In genomic region chr11:117817213-117818035, GRCh38 we compare ENCODE assay signal across 8 cellular contexts. TPM values are rescaled to one million over a fixed set of nuclear protein-coding genes. Genes with fewer than 3 reads are reported as not detected.
DNase-seq lines count a peak whose midpoint lies in the region; ATAC-seq, FAIRE-seq and TF ChIP-seq lines count a peak whose summit lies in the region.

No MANE protein-coding gene starts in this region.

- in situ Hi-C loops in HepG2 (cut with HindIII; ENCODE audit: extremely low pct_ligation_motif_present, low pct_unique_long_range_greater_than_20kb): no loop called here

- no peak overlapping the region for H3K27ac ChIP-seq in DOHH2 (ENCODE audit: low read depth, low read length)
- no peak overlapping the region for H3K27ac ChIP-seq in HepG2 (ENCODE audit: extremely low read length, insufficient read depth, low read length)

- no peaks in the 10 kb centered on the region for H3K9me3 Mint-ChIP-seq in dendritic cell treated with granulocyte-macrophage colony-stimulating factor and Interleukin-4, amounts not matched to agents 40 ng/mL and 50 ng/mL, for 4 days

- peak overlapping the region; percentile 58 for H3K4me3 Mint-ChIP-seq in dendritic cell treated with granulocyte-macrophage colony-stimulating factor and Interleukin-4, amounts not matched to agents 40 ng/mL and 50 ng/mL, for 4 days

- TF ChIP-seq CTCF in DOHH2 (IDR thresholded peaks at IDR 0.05; ENCODE audit: low read depth, low read length, poor library complexity, severe bottlenecking): peak; percentile 98
- TF ChIP-seq CTCF in HepG2 (CRISPR knock-in tag; IDR thresholded peaks at IDR 0.05): peak; percentile 92

- peak overlapping the region; percentile 97 for H3K27ac Mint-ChIP-seq in dendritic cell treated with granulocyte-macrophage colony-stimulating factor and Interleukin-4, amounts not matched to agents 40 ng/mL and 50 ng/mL, for 4 days

- WGBS in HepG2 (ENCODE audit: low lambda C conversion rate): 12% methylated on average over 10 of the region's 21 CpGs

- peak; percentile 34 for DNase-seq in NCI-H460 (ENCODE audit: extremely low read depth, low read depth)
- peak; percentile 94 for DNase-seq in activated CD4-positive, alpha-beta T cell treated with anti-CD3 and anti-CD28 coated beads for 48 hours
- peak; percentile 49 for DNase-seq in HepG2 (ENCODE audit: low spot score)
- peak; percentile 85 to 87 for DNase-seq in stimulated activated CD4-positive, alpha-beta T cell treated with anti-CD3 and anti-CD28 coated beads, Interleukin-4, amount 100 ng/mL, for 4 hours

- H3K4me3 ChIP-seq in DOHH2 (ENCODE audit: low read length) (no peak overlapping the region), HepG2 (replicated peaks in 1 of 3; ENCODE audit: insufficient read depth in 1 of 3, low read depth in 2 of 3, low read length in 3 of 3) (peak overlapping the region in 1 of 3 experiments; percentile 61; a peak in 1 of 6 replicates)

- TF ChIP-seq RAD21 in HepG2 (CRISPR knock-in tag; IDR thresholded peaks at IDR 0.05): peak; percentile 71

- H3K36me3 ChIP-seq in DOHH2 (ENCODE audit: control insufficient read depth, low read length) (no peaks in the 10 kb centered on the region), HepG2 (replicated peaks in 1 of 2; ENCODE audit: control insufficient read depth in 1 of 2, insufficient read depth in 2 of 2, low read length in 2 of 2) (no peaks in the 10 kb centered on the region)

- TF ChIP-seq POLR2A in HepG2 (IDR thresholded peaks at IDR 0.05; ENCODE audit: insufficient read depth in 1 of 2, low read depth in 2 of 2, low read length in 2 of 2): no peak

- peaks cover 37% of the 10 kb centered on the region for H3K4me1 ChIP-seq in DOHH2 (ENCODE audit: control insufficient read depth, low read length)
- peaks cover 72% of the 10 kb centered on the region for H3K4me1 ChIP-seq in HepG2 (ENCODE audit: insufficient read depth, low read length)

- H4K20me1 ChIP-seq in DOHH2 (ENCODE audit: control insufficient read depth, insufficient read depth, low read depth, low read length): no peaks in the 10 kb centered on the region
- H4K20me1 ChIP-seq in HepG2 (ENCODE audit: insufficient read depth, low read length): peaks cover 3% of the 10 kb centered on the region; the same call in 1 of the 2 replicates

- H3K36me3 Mint-ChIP-seq in dendritic cell treated with granulocyte-macrophage colony-stimulating factor and Interleukin-4, amounts not matched to agents 40 ng/mL and 50 ng/mL, for 4 days (ENCODE audit: low read depth): no peaks in the 10 kb centered on the region

- POLR2A ChIA-PET in HepG2 (lab: Yijun Ruan, JAX): interaction anchor here (0.9 to 1.9 kb wide), 2 partner anchors 10 to 11 kb away, joined by 3 to 5 read pairs; no protein-coding TSS in a partner anchor

- peaks cover 84% of the 10 kb centered on the region for H3K4me1 Mint-ChIP-seq in dendritic cell treated with granulocyte-macrophage colony-stimulating factor and Interleukin-4, amounts not matched to agents 40 ng/mL and 50 ng/mL, for 4 days (ENCODE audit: low read depth)

- TF ChIP-seq EP300 in HepG2 (IDR thresholded peaks at IDR 0.05; ENCODE audit: low read depth in 2 of 2, low read length in 2 of 2) (no peak), HepG2 (CRISPR knock-in tag; IDR thresholded peaks at IDR 0.05; ENCODE audit: borderline replicate concordance) (no peak)

- no peaks in the 10 kb centered on the region for H3K27me3 ChIP-seq in DOHH2 (ENCODE audit: control insufficient read depth, low read length)
- peaks cover 0 to 5% of the 10 kb centered on the region in 2 experiments; a peak in 1 of 5 replicates for H3K27me3 ChIP-seq in HepG2 (ENCODE audit: control insufficient read depth in 1 of 2, insufficient read depth in 2 of 2, low read length in 2 of 2)

- H2AFZ ChIP-seq in HepG2 (ENCODE audit: low read length): no peak overlapping the region

- H3K79me2 ChIP-seq in DOHH2 (ENCODE audit: control insufficient read depth, low read length): no peaks in the 10 kb centered on the region
- no peaks in the 10 kb centered on the region for H3K79me2 ChIP-seq in HepG2 (ENCODE audit: insufficient read depth, low read length)

- intact Hi-C loops in dendritic cell treated with granulocyte-macrophage colony-stimulating factor and Interleukin-4, amounts not matched to agents 40 ng/mL and 50 ng/mL, for 4 days (cut with micrococcal nuclease): loop anchor here (1.0 to 5.0 kb wide), 3 partner anchors 10 to 375 kb away; no protein-coding TSS in a partner anchor
- intact Hi-C loops in HepG2 (cut with micrococcal nuclease; ENCODE audit: unreplicated experiment): loop anchor here (1.0 kb wide), 1 partner anchor 374 kb away; no protein-coding TSS in a partner anchor

- no peak overlapping the region for H3K9ac ChIP-seq in HepG2 (ENCODE audit: insufficient read depth, low read depth, low read length)

- CTCF ChIA-PET in HepG2 (lab: Yijun Ruan, JAX; ENCODE audit: low intra/inter-chr PET ratio, low total read pairs): interaction anchor here (1.1 to 3.9 kb wide), 6 partner anchors 9 to 391 kb away, joined by 3 to 42 read pairs (median 8); no protein-coding TSS in a partner anchor

- no peaks in the 10 kb centered on the region for H3F3A ChIP-seq in DOHH2 (ENCODE audit: control insufficient read depth, insufficient read depth)

- H3K9me2 ChIP-seq in DOHH2 (replicated peaks; ENCODE audit: control insufficient read depth, low read length): no peaks in the 10 kb centered on the region

- ATAC-seq in HG02852 (IDR thresholded peaks at IDR 0.05; ENCODE audit: unreplicated experiment) (peak; percentile 34), HepG2 (peak; percentile 45), GM18870 (IDR thresholded peaks at IDR 0.05; ENCODE audit: unreplicated experiment) (no peak)

- H3K27me3 Mint-ChIP-seq in dendritic cell treated with granulocyte-macrophage colony-stimulating factor and Interleukin-4, amounts not matched to agents 40 ng/mL and 50 ng/mL, for 4 days: no peaks in the 10 kb centered on the region

- H3K4me2 ChIP-seq in DOHH2 (ENCODE audit: low read length) (peak overlapping the region; percentile 52), HepG2 (ENCODE audit: low read depth, low read length) (peak overlapping the region; percentile 90)

- no TSS peak for BruUV-seq in HepG2 (replicated peaks; lab: Mats Ljungman, UMichigan)

- H3K9me3 ChIP-seq in DOHH2 (ENCODE audit: control insufficient read depth, insufficient read depth, low read length) (no peaks in the 10 kb centered on the region), HepG2 (ENCODE audit: low read length) (no peaks in the 10 kb centered on the region)

- peak; percentile 69 for FAIRE-seq in HepG2 (lab: Jason Lieb, UNC)

RNA-seq across cellular contexts. Expression of gene FXYD2, which starts 7.1 kb away (rescaled TPM):
- not detected in 2 replicates for total RNA-seq in NCI-H460 (2014; rRNA removed; shearing (Covaris generic))
- not detected in 2 replicates for polyA plus RNA-seq in NCI-H460 (2014; cell fraction: nucleus; rRNA removed)
- 106 and 107 TPM in 2 replicates for total RNA-seq in HepG2 (2016; rRNA removed; fragmentation: Illumina TruSeq; extraction: Trizol)
- total RNA-seq in HepG2 (2016; cell fraction: cytosol; rRNA removed; fragmentation: Illumina TruSeq; extraction: Trizol; ENCODE audit: low read depth): 71.2 and 93.3 TPM in 2 replicates
- total RNA-seq in HepG2 (2016; cell fraction: insoluble cytoplasmic fraction; rRNA removed; fragmentation: Illumina TruSeq; extraction: Trizol): 102 and 114 TPM in 2 replicates
- total RNA-seq in HepG2 (2016; cell fraction: membrane; rRNA removed; fragmentation: Illumina TruSeq; extraction: Trizol): 99.5 and 112 TPM in 2 replicates
- total RNA-seq in HepG2 (2016; cell fraction: nucleus; rRNA removed; fragmentation: Illumina TruSeq; extraction: Trizol): 50.7 and 58.0 TPM in 2 replicates
- 38.8 and 45.9 TPM in 2 replicates for polyA plus RNA-seq in HepG2 (2011; rRNA removed)
- 34.6 and 67.1 TPM in 2 replicates for polyA plus RNA-seq in HepG2 (2011; cell fraction: cytosol; rRNA removed)
- polyA plus RNA-seq in HepG2 (2011; cell fraction: nucleus; rRNA removed): 36.7 and 39.0 TPM in 2 replicates
- 12.8 and 15.4 TPM in 2 replicates for polyA plus RNA-seq in HepG2 (2012)
- 80.3 and 98.8 TPM in 2 replicates for polyA plus RNA-seq in HepG2 (2016; cell fraction: cytosol; fragmentation: Illumina TruSeq; extraction: Trizol; ENCODE audit: low read depth)
- polyA plus RNA-seq in HepG2 (2016; cell fraction: insoluble cytoplasmic fraction; fragmentation: Illumina TruSeq; extraction: Trizol; ENCODE audit: low read depth): 93.9 and 102 TPM in 2 replicates
- polyA plus RNA-seq in HepG2 (2016; cell fraction: membrane; fragmentation: Illumina TruSeq; extraction: Trizol; ENCODE audit: low read depth): 83.4 and 95.9 TPM in 2 replicates
- polyA plus RNA-seq in HepG2 (2016; cell fraction: nucleus; fragmentation: Illumina TruSeq; extraction: Trizol; ENCODE audit: insufficient read depth, low read depth): 79.8 and 83.8 TPM in 2 replicates
- 0.12 and 31.7 TPM in 2 replicates for polyA minus RNA-seq in HepG2 (2011; rRNA and poly(A)+ RNA removed; ENCODE audit: low replicate concordance)
- 4.7 and 14.1 TPM in 2 replicates for polyA minus RNA-seq in HepG2 (2011; cell fraction: cytosol; rRNA and poly(A)+ RNA removed)
- 35.9 and 38.2 TPM in 2 replicates for polyA minus RNA-seq in HepG2 (2011; cell fraction: nucleus; rRNA and poly(A)+ RNA removed)

RNA-seq across cellular contexts. Expression of gene DSCAML1, which starts 20.4 kb away (rescaled TPM):
- total RNA-seq in NCI-H460 (2014; rRNA removed; shearing (Covaris generic)): not detected in 2 replicates
- not detected in 2 replicates for polyA plus RNA-seq in NCI-H460 (2014; cell fraction: nucleus; rRNA removed)
- 0.14 and 0.29 TPM in 2 replicates for total RNA-seq in HepG2 (2016; rRNA removed; fragmentation: Illumina TruSeq; extraction: Trizol)
- total RNA-seq in HepG2 (2016; cell fraction: cytosol; rRNA removed; fragmentation: Illumina TruSeq; extraction: Trizol; ENCODE audit: low read depth): 0.61 and 0.88 TPM in 2 replicates
- total RNA-seq in HepG2 (2016; cell fraction: insoluble cytoplasmic fraction; rRNA removed; fragmentation: Illumina TruSeq; extraction: Trizol): 0.24 and 0.35 TPM in 2 replicates
- total RNA-seq in HepG2 (2016; cell fraction: membrane; rRNA removed; fragmentation: Illumina TruSeq; extraction: Trizol): 0.17 and 0.28 TPM in 2 replicates
- total RNA-seq in HepG2 (2016; cell fraction: nucleus; rRNA removed; fragmentation: Illumina TruSeq; extraction: Trizol): 0.47 and 0.50 TPM in 2 replicates
- 0.40 and 0.72 TPM in 2 replicates for polyA plus RNA-seq in HepG2 (2011; rRNA removed)
- 0.15 and 0.35 TPM in 2 replicates for polyA plus RNA-seq in HepG2 (2011; cell fraction: cytosol; rRNA removed)
- 2.6 and 4.1 TPM in 2 replicates for polyA plus RNA-seq in HepG2 (2011; cell fraction: nucleus; rRNA removed)
- 0.48 and 0.69 TPM in 2 replicates for polyA plus RNA-seq in HepG2 (2012)
- 0.06 and 0.07 TPM in 2 replicates for polyA plus RNA-seq in HepG2 (2016; cell fraction: cytosol; fragmentation: Illumina TruSeq; extraction: Trizol; ENCODE audit: low read depth)
- 0.14 and 0.19 TPM in 2 replicates for polyA plus RNA-seq in HepG2 (2016; cell fraction: insoluble cytoplasmic fraction; fragmentation: Illumina TruSeq; extraction: Trizol; ENCODE audit: low read depth)
- 0.09 and 0.14 TPM in 2 replicates for polyA plus RNA-seq in HepG2 (2016; cell fraction: membrane; fragmentation: Illumina TruSeq; extraction: Trizol; ENCODE audit: low read depth)
- 0.24 and 0.74 TPM in 2 replicates for polyA plus RNA-seq in HepG2 (2016; cell fraction: nucleus; fragmentation: Illumina TruSeq; extraction: Trizol; ENCODE audit: insufficient read depth, low read depth)
- 1.8 TPM in 1 of 2 replicates, not detected in the other for polyA minus RNA-seq in HepG2 (2011; rRNA and poly(A)+ RNA removed; ENCODE audit: low replicate concordance)
- 0.18 and 0.20 TPM in 2 replicates for polyA minus RNA-seq in HepG2 (2011; cell fraction: cytosol; rRNA and poly(A)+ RNA removed)
- 2.7 and 6.2 TPM in 2 replicates for polyA minus RNA-seq in HepG2 (2011; cell fraction: nucleus; rRNA and poly(A)+ RNA removed)

RNA-seq across cellular contexts. Expression of gene FXYD6, which starts 59.0 kb away (rescaled TPM):
- not detected in 2 replicates for total RNA-seq in NCI-H460 (2014; rRNA removed; shearing (Covaris generic))
- not detected in 2 replicates for polyA plus RNA-seq in NCI-H460 (2014; cell fraction: nucleus; rRNA removed)
- not detected in 2 replicates for total RNA-seq in HepG2 (2016; rRNA removed; fragmentation: Illumina TruSeq; extraction: Trizol)
- total RNA-seq in HepG2 (2016; cell fraction: cytosol; rRNA removed; fragmentation: Illumina TruSeq; extraction: Trizol; ENCODE audit: low read depth): not detected in 2 replicates
- total RNA-seq in HepG2 (2016; cell fraction: insoluble cytoplasmic fraction; rRNA removed; fragmentation: Illumina TruSeq; extraction: Trizol): not detected in 2 replicates
- not detected in 2 replicates for total RNA-seq in HepG2 (2016; cell fraction: membrane; rRNA removed; fragmentation: Illumina TruSeq; extraction: Trizol)
- not detected in 2 replicates for total RNA-seq in HepG2 (2016; cell fraction: nucleus; rRNA removed; fragmentation: Illumina TruSeq; extraction: Trizol)
- not detected in 2 replicates for polyA plus RNA-seq in HepG2 (2011; rRNA removed)
- not detected in 2 replicates for polyA plus RNA-seq in HepG2 (2011; cell fraction: cytosol; rRNA removed)
- polyA plus RNA-seq in HepG2 (2011; cell fraction: nucleus; rRNA removed): not detected in 2 replicates
- not detected in 2 replicates for polyA plus RNA-seq in HepG2 (2012)
- not detected in 2 replicates for polyA plus RNA-seq in HepG2 (2016; cell fraction: cytosol; fragmentation: Illumina TruSeq; extraction: Trizol; ENCODE audit: low read depth)
- polyA plus RNA-seq in HepG2 (2016; cell fraction: insoluble cytoplasmic fraction; fragmentation: Illumina TruSeq; extraction: Trizol; ENCODE audit: low read depth): not detected in 2 replicates
- not detected in 2 replicates for polyA plus RNA-seq in HepG2 (2016; cell fraction: membrane; fragmentation: Illumina TruSeq; extraction: Trizol; ENCODE audit: low read depth)
- polyA plus RNA-seq in HepG2 (2016; cell fraction: nucleus; fragmentation: Illumina TruSeq; extraction: Trizol; ENCODE audit: insufficient read depth, low read depth): not detected in 2 replicates
- polyA minus RNA-seq in HepG2 (2011; rRNA and poly(A)+ RNA removed; ENCODE audit: low replicate concordance): not detected in 2 replicates
- polyA minus RNA-seq in HepG2 (2011; cell fraction: cytosol; rRNA and poly(A)+ RNA removed): not detected in 2 replicates
- polyA minus RNA-seq in HepG2 (2011; cell fraction: nucleus; rRNA and poly(A)+ RNA removed): not detected in 2 replicates

Comparison
In these comparisons a context has a peak if more than half of its experiments do, and no peak if none do; other contexts are left out.
1. DNase-seq: peak in every context shown above with its lines; median percentile 94 in activated CD4-positive, alpha-beta T cell treated with anti-CD3 and anti-CD28 coated beads for 48 hours; 86 in stimulated activated CD4-positive, alpha-beta T cell treated with anti-CD3 and anti-CD28 coated beads, Interleukin-4, amount 100 ng/mL, for 4 hours; 49 in HepG2; 34 in NCI-H460.
2. RNA of gene FXYD2, which starts 7.1 kb away (total RNA-seq): 50.7 to 114 TPM in HepG2; not detected in NCI-H460; every median in the first group is over 10 times any median in the second.